In the genomic region with DNA sequence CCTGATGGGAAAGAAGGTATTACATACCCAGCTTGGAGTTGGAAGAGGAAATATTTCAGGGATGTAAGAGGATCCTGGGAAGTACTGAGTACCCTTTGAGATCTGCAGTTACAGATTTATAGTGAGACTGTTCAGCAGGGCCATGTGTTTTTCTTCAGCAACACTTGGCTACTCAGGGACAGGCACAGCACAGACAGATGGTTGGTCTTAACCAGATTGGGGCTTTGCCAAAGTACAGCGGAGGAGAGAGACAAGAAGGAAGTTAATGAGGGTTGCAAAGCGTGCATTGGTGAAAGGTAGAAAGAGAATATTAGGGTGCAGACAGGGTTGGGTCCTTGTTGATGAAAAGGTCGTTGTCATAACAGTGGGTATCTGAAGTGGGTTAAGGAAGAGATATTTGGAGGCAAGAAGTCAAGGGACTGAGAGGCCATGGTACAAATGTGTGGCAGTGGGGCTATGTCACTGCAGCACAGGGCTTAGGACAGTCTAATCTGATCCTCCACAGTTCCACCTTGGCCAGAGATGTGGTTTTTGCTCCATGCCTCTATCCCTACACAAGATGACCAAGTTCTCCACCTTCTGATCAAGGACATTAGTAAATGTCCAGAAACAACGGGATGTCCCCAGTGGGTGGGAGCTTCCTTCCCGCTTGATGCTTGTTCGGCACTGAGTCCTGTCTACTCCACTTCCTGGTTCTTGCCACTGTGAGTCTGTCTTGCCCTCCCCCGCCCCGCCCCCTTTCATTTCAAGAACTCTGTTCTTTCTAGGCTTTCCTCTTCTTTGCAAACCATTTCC, we compare ENCODE assay signal across 9 cellular contexts. TPM values are rescaled to one million over a fixed set of nuclear protein-coding genes. Genes with fewer than 3 reads are reported as not detected.
DNase-seq lines count a peak whose midpoint lies in the region; ATAC-seq and TF ChIP-seq lines count a peak whose summit lies in the region.
"Had no signal": no experiment of that assay in that cellular context is flagged by ENCODE, and none has a peak within 500 bp of the region (broad histone marks: within the 10 kb centered on the region; RNA-seq: fewer than 3 reads in every experiment).

No MANE protein-coding gene starts in this region.

- WGBS in transverse colon (ENCODE audit: low coverage in 1 of 2), 2 donors: 37 to 66% methylated on average over 4 to 8 of the region's 8 CpGs
- WGBS in gastroesophageal sphincter (ENCODE audit: low coverage in 1 of 2), 2 donors: 8 to 53% methylated on average over 3 to 8 of the region's 8 CpGs

- H3K9me3 ChIP-seq in lower lobe of right lung (no peaks in the 10 kb centered on the region), transverse colon (no peaks in the 10 kb centered on the region), gastroesophageal sphincter (peaks cover 0 to 17% (median 0%) of the 10 kb centered on the region in 3 donors)

- in situ Hi-C loops in transverse colon (cut with MboI; ENCODE audit: low pct_ligation_motif_present in 1 of 4, low pct_unique_long_range_greater_than_20kb in 1 of 4, low sequenced_read_pairs in 3 of 4): loop anchor here in 3 of 4 donors (25.0 kb wide), 4 partner anchors 290 to 690 kb away; a partner anchor contains a TSS

- DNase-seq in NCI-H146 (lab: John Stamatoyannopoulos, UW): peak; percentile 16
- no peak for DNase-seq in NCI-H146 treated with DMSO at 0.1 percent for 48 hours (lab: John Stamatoyannopoulos, UW; ENCODE audit: unreplicated experiment)
- peak; percentile 54 to 55 for DNase-seq in activated T-cell treated with anti-CD3 and anti-CD28 coated beads, Interleukin-2, amount 50 U/mL, for 48 hours
- DNase-seq in lower lobe of right lung: peak; percentile 41
- peak; percentile 20 for DNase-seq in transverse colon
- DNase-seq in cerebellum (ENCODE audit: low spot score): no peak

- TF ChIP-seq CTCF in lower lobe of right lung (IDR thresholded peaks at IDR 0.05) (no peak), transverse colon (IDR thresholded peaks at IDR 0.05) (no peak), gastroesophageal sphincter (IDR thresholded peaks at IDR 0.05) (no peak)

- intact Hi-C loops in lower lobe of right lung (cut with DNase I): no loop called here
- intact Hi-C loops in transverse colon (cut with DNase I; ENCODE audit: low total_unique reads): no loop called here

- H3K27me3 ChIP-seq in lower lobe of right lung (ENCODE audit: low read depth): no peaks in the 10 kb centered on the region
- H3K27me3 ChIP-seq in transverse colon: no peaks in the 10 kb centered on the region
- H3K27me3 ChIP-seq in gastroesophageal sphincter: no peaks in the 10 kb centered on the region

- H3K4me3 ChIP-seq in lower lobe of right lung (peak overlapping the region; percentile 21), transverse colon (no peak overlapping the region), gastroesophageal sphincter (no peak overlapping the region)

- peak overlapping the region; percentile 44 for H3K27ac ChIP-seq in lower lobe of right lung
- no peak overlapping the region for H3K27ac ChIP-seq in transverse colon
- no peak overlapping the region for H3K27ac ChIP-seq in gastroesophageal sphincter
- H3K27ac ChIP-seq: 22Rv1 had no signal

- TF ChIP-seq EP300 in transverse colon (IDR thresholded peaks at IDR 0.05; ENCODE audit: low read depth): no peak
- TF ChIP-seq EP300 in gastroesophageal sphincter (IDR thresholded peaks at IDR 0.05): no peak

- no peak for TF ChIP-seq POLR2A in transverse colon (IDR thresholded peaks at IDR 0.05)
- no peak for TF ChIP-seq POLR2A in gastroesophageal sphincter (IDR thresholded peaks at IDR 0.05)

- H3K4me1 ChIP-seq in lower lobe of right lung (peaks cover 19% of the 10 kb centered on the region), transverse colon (peaks cover 0 to 13% (median 0%) of the 10 kb centered on the region in 4 donors), gastroesophageal sphincter (peaks cover 0 to 17% (median 4%) of the 10 kb centered on the region in 3 donors)

- ATAC-seq in lower lobe of right lung (peak; percentile 60 to 74), GM18868 (IDR thresholded peaks at IDR 0.05; ENCODE audit: unreplicated experiment) (no peak), gastroesophageal sphincter (no peak)

- no peaks in the 10 kb centered on the region for H3K36me3 ChIP-seq in lower lobe of right lung
- H3K36me3 ChIP-seq in transverse colon: no peaks in the 10 kb centered on the region
- H3K36me3 ChIP-seq in gastroesophageal sphincter: no peaks in the 10 kb centered on the region

RNA-seq across cellular contexts. Expression of a gene that starts 18.9 kb away (rescaled TPM):
- total RNA-seq in lower lobe of right lung: 32.5 TPM
- total RNA-seq in transverse colon: 10 to 100 TPM; 18.5 to 71.7 (median 48.4) TPM
- total RNA-seq in cerebellum: 20.4 TPM
- 10 to 100 TPM; 40.8 to 87.0 (median 65.4) TPM for total RNA-seq in gastroesophageal sphincter

Comparison
In these comparisons a context has a peak if more than half of its experiments do, and no peak if none do; other contexts are left out.
1. DNase-seq: peak in NCI-H146 (single experiment), activated T-cell treated with anti-CD3 and anti-CD28 coated beads, Interleukin-2, amount 50 U/mL, for 48 hours (2 of 2), lower lobe of right lung (single experiment) and transverse colon (single experiment); none in NCI-H146 treated with DMSO at 0.1 percent for 48 hours (single experiment) and cerebellum (single experiment).
2. ATAC-seq: peak in lower lobe of right lung (2 of 2); none in GM18868 (single experiment) and gastroesophageal sphincter (single experiment).